Comparison of ENCODE assay signal across 15 cellular contexts in the genomic region with DNA sequence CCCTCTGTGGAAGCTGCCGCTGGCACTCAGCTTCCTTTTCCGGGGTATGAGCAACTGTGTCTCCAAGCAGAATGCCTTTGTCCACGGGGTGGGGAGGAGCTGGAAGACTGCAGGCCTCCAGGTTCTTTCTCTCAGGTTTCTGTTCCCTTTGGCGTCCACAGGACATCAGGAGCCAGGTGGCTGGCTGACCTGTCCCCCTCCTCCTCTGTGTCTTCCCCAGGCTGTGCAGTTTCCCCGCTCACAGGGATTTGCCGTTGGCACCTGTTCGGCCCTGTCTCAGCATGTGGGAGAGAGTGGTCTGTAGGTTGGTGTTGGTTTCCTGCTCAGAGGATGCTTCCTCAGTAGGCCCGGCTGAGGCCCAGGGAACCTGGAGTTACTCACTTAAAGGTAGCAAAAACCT. TPM values are rescaled to one million over a fixed set of nuclear protein-coding genes. Genes with fewer than 3 reads are reported as not detected.
A peak's percentile ranks its signal among the peaks of the same experiment; 100 is the strongest.
DNase-seq lines count a peak whose midpoint lies in the region; ATAC-seq and TF ChIP-seq lines count a peak whose summit lies in the region.
"Had no signal": no experiment of that assay in that cellular context is flagged by ENCODE, and none has a peak within 500 bp of the region (broad histone marks: within the 10 kb centered on the region; RNA-seq: fewer than 3 reads in every experiment).

No MANE protein-coding gene starts in this region.

- peaks cover 64% of the 10 kb centered on the region for H3K4me1 Mint-ChIP-seq in activated T-cell treated with anti-CD3 and anti-CD28 coated beads, Interleukin-2, amount 50 U/mL, for 24 hours (ENCODE audit: low read depth)
- peaks cover 62% of the 10 kb centered on the region for H3K4me1 Mint-ChIP-seq in WTC11
- peaks cover 71% of the 10 kb centered on the region for H3K4me1 Mint-ChIP-seq in stimulated activated effector memory CD8-positive, alpha-beta T cell treated with anti-CD3 and anti-CD28 coated beads, Interleukin-12 subunit alpha, Interleukin-12 subunit beta, amount 100 ng/mL, for 72 hours

- H3K27ac Mint-ChIP-seq in activated T-cell treated with anti-CD3 and anti-CD28 coated beads, Interleukin-2, amount 50 U/mL, for 24 hours = peak overlapping the region; percentile 26
- H3K27ac Mint-ChIP-seq in WTC11 = peak overlapping the region; percentile 66; the same call in 1 of the 2 replicates
- peak overlapping the region; percentile 92 for H3K27ac Mint-ChIP-seq in stimulated activated effector memory CD8-positive, alpha-beta T cell treated with anti-CD3 and anti-CD28 coated beads, Interleukin-12 subunit alpha, Interleukin-12 subunit beta, amount 100 ng/mL, for 72 hours

- no peaks in the 10 kb centered on the region for H3K9me3 Mint-ChIP-seq in activated T-cell treated with anti-CD3 and anti-CD28 coated beads, Interleukin-2, amount 50 U/mL, for 24 hours
- no peaks in the 10 kb centered on the region for H3K9me3 Mint-ChIP-seq in WTC11
- no peaks in the 10 kb centered on the region for H3K9me3 Mint-ChIP-seq in stimulated activated effector memory CD8-positive, alpha-beta T cell treated with anti-CD3 and anti-CD28 coated beads, Interleukin-12 subunit alpha, Interleukin-12 subunit beta, amount 100 ng/mL, for 72 hours

- TF ChIP-seq CTCF in WTC11 (IDR thresholded peaks at IDR 0.05) (no peak), breast epithelium (IDR thresholded peaks at IDR 0.05) (no peak)

- no peaks in the 10 kb centered on the region for H3K9me3 ChIP-seq in breast epithelium

- H3K36me3 Mint-ChIP-seq in activated T-cell treated with anti-CD3 and anti-CD28 coated beads, Interleukin-2, amount 50 U/mL, for 24 hours (ENCODE audit: low read depth) = peaks cover 31% of the 10 kb centered on the region
- no peaks in the 10 kb centered on the region for H3K36me3 Mint-ChIP-seq in WTC11
- peaks cover 31% of the 10 kb centered on the region for H3K36me3 Mint-ChIP-seq in stimulated activated effector memory CD8-positive, alpha-beta T cell treated with anti-CD3 and anti-CD28 coated beads, Interleukin-12 subunit alpha, Interleukin-12 subunit beta, amount 100 ng/mL, for 72 hours

- POLR2A ChIA-PET in WTC11 (lab: Charles Lee) = interaction anchor here (1.4 to 1.7 kb wide), 2 partner anchors 14 to 44 kb away, joined by 4 to 7 read pairs; partner anchors contain the start of gene CDS2

- no peak overlapping the region for H3K4me3 ChIP-seq in breast epithelium

- no peak for DNase-seq in activated T-cell treated with anti-CD3 and anti-CD28 coated beads, Interleukin-2, amount 50 U/mL, for 24 hours
- no peak for DNase-seq in activated T-cell treated with anti-CD3 and anti-CD28 coated beads, Interleukin-2, amount 50 U/mL, for 1 hour
- DNase-seq in WTC11 (ENCODE audit: low spot score) = no peak
- DNase-seq in left kidney (ENCODE audit: low read depth, low spot score) = peak; percentile 23
- DNase-seq in stimulated activated effector memory CD8-positive, alpha-beta T cell treated with anti-CD3 and anti-CD28 coated beads, Interleukin-12 subunit alpha, Interleukin-12 subunit beta, amount 100 ng/mL, for 72 hours (ENCODE audit: low spot score in 2 of 2) = no peak
- no peak for DNase-seq in effector CD4-positive, alpha-beta T cell
- no peak for DNase-seq in NCI-H1694 treated with DMSO at 0.1 percent for 48 hours (lab: John Stamatoyannopoulos, UW)
- no peak for DNase-seq in breast epithelium (ENCODE audit: low spot score in 2 of 2)
- DNase-seq: activated gamma-delta T cell treated with Interleukin-2 at 50 U/mL for 16 hours; foreskin keratinocyte; KBM-7; NCI-H1105 treated with DMSO at 0.1 percent for 48 hours; stimulated activated CD4-positive, alpha-beta T cell treated with anti-CD3 and anti-CD28 coated beads, Interleukin-15, amount 100 ng/mL, for 24 hours had no signal

- no peaks in the 10 kb centered on the region for H3K4me1 ChIP-seq in breast epithelium

- H3K27ac ChIP-seq in breast epithelium = peak overlapping the region in 1 of 2 donors; percentile 78
- H3K27ac ChIP-seq: foreskin keratinocyte had no signal

- H3K27me3 Mint-ChIP-seq in activated T-cell treated with anti-CD3 and anti-CD28 coated beads, Interleukin-2, amount 50 U/mL, for 24 hours = no peaks in the 10 kb centered on the region
- H3K27me3 Mint-ChIP-seq in WTC11 (ENCODE audit: low read depth) = no peaks in the 10 kb centered on the region
- H3K27me3 Mint-ChIP-seq: progenitor cell of endocrine pancreas had no signal

- intact Hi-C loops in breast epithelium (cut with DNase I; ENCODE audit: low total_unique reads) = no loop called here

- no peaks in the 10 kb centered on the region for H3K27me3 ChIP-seq in breast epithelium
- H3K27me3 ChIP-seq: foreskin keratinocyte had no signal

- TF ChIP-seq POLR2A in breast epithelium (IDR thresholded peaks at IDR 0.05) = no peak

- H3K36me3 ChIP-seq in breast epithelium = no peaks in the 10 kb centered on the region

- no peak for ATAC-seq in WTC11
- no peak for ATAC-seq in stimulated activated effector memory CD8-positive, alpha-beta T cell treated with anti-CD3 and anti-CD28 coated beads, Interleukin-12 subunit alpha, Interleukin-12 subunit beta, amount 100 ng/mL, for 72 hours
- ATAC-seq: foreskin keratinocyte, SK-N-SH treated with all-trans-retinoic acid at 6 μM for 48 hours had no signal

- no peak overlapping the region for H3K4me3 Mint-ChIP-seq in activated T-cell treated with anti-CD3 and anti-CD28 coated beads, Interleukin-2, amount 50 U/mL, for 24 hours
- no peak overlapping the region for H3K4me3 Mint-ChIP-seq in WTC11
- H3K4me3 Mint-ChIP-seq in stimulated activated effector memory CD8-positive, alpha-beta T cell treated with anti-CD3 and anti-CD28 coated beads, Interleukin-12 subunit alpha, Interleukin-12 subunit beta, amount 100 ng/mL, for 72 hours = no peak overlapping the region

- CTCF ChIA-PET in WTC11 (lab: Charles Lee) = interaction anchor here (0.6 to 4.9 kb wide), 3 partner anchors 22 to 211 kb away, joined by 3 to 48 read pairs (median 9); partner anchors contain the start of gene CDS2

TF ChIP-seq in WTC11, 78 proteins besides CTCF, POLR2A, EP300 and RAD21 (continues in another document):
- TF ChIP-seq AFF4 (CRISPR knock-in tag; IDR thresholded peaks at IDR 0.05; ENCODE audit: borderline replicate concordance) = no peak
- TF ChIP-seq ZBTB43 (CRISPR knock-in tag; IDR thresholded peaks at IDR 0.05) = no peak
- no peak for TF ChIP-seq ZNF138 (CRISPR knock-in tag; conservative IDR thresholded peaks at IDR 0.05)
- no peak for TF ChIP-seq ZBTB21 (CRISPR knock-in tag; IDR thresholded peaks at IDR 0.05; ENCODE audit: borderline replicate concordance)

RNA-seq across cellular contexts. Expression of gene CDS2, which starts 43.5 kb away (rescaled TPM):
- total RNA-seq in WTC11 (2021) = 49.1 to 56.6 TPM (median 54.9 TPM) in 3 replicates
- 10 to 100 TPM; 29.2 to 42.9 (median 37.6) TPM for total RNA-seq in breast epithelium

RNA-seq across cellular contexts. Expression of gene PCNA, which starts 50.6 kb away (rescaled TPM):
- total RNA-seq in WTC11 (2021) (239 to 262 TPM (median 240 TPM) in 3 replicates), breast epithelium (10 to 100 TPM; 32.3 to 62.9 (median 55.4) TPM)

RNA-seq across cellular contexts. Expression of gene TMEM230, which starts 57.5 kb away (rescaled TPM):
- total RNA-seq in WTC11 (2021) (72.7 to 78.4 TPM (median 73.9 TPM) in 3 replicates), breast epithelium (100 to 1,000 TPM in 1 of 3 donors, 10 to 100 TPM in 2; 79.6 to 107 (median 88.0) TPM)

Comparison
In these comparisons a context has a peak if more than half of its experiments do, and no peak if none do; other contexts are left out.
1. H3K27ac Mint-ChIP-seq: peak in every context shown above with its lines; median percentile 92 in stimulated activated effector memory CD8-positive, alpha-beta T cell treated with anti-CD3 and anti-CD28 coated beads, Interleukin-12 subunit alpha, Interleukin-12 subunit beta, amount 100 ng/mL, for 72 hours; 66 in WTC11; 26 in activated T-cell treated with anti-CD3 and anti-CD28 coated beads, Interleukin-2, amount 50 U/mL, for 24 hours.